21 cellular contexts compared by ENCODE assay signal in genomic region chr2:6929196-6929874, GRCh38. TPM values are rescaled to one million over a fixed set of nuclear protein-coding genes. Genes with fewer than 3 reads are reported as not detected.
DNase-seq lines count a peak whose midpoint lies in the region; ATAC-seq and TF ChIP-seq lines count a peak whose summit lies in the region.
"Had no signal": no experiment of that assay in that cellular context is flagged by ENCODE, and none has a peak within 500 bp of the region (broad histone marks: within the 10 kb centered on the region; RNA-seq: fewer than 3 reads in every experiment).

No MANE protein-coding gene starts in this region.

- peaks cover 24 to 66% (median 49%) of the 10 kb centered on the region in 10 experiments for H3K4me1 ChIP-seq in BLaER1 treated with 17β-estradiol and CSF1 and Interleukin-3, amounts not matched to agents 10 nM and 100 nM
- no peaks in the 10 kb centered on the region for H3K4me1 ChIP-seq in GM23248 (ENCODE audit: insufficient read depth)
- H3K4me1 ChIP-seq in fibroblast of lung (ENCODE audit: control insufficient read depth, extremely low read depth, insufficient read depth, low read length): no peaks in the 10 kb centered on the region
- no peaks in the 10 kb centered on the region for H3K4me1 ChIP-seq in colonic mucosa
- H3K4me1 ChIP-seq: SJSA1 had no signal

- H3K9me3 ChIP-seq in BLaER1 treated with 17β-estradiol and CSF1 and Interleukin-3, amounts not matched to agents 10 nM and 100 nM (replicated peaks in 1 of 11): peaks cover 7 to 19% (median 14%) of the 10 kb centered on the region in 11 experiments; a peak in 20 of 22 replicates
- H3K9me3 ChIP-seq in GM23248 (ENCODE audit: low read depth) (no peaks in the 10 kb centered on the region), fibroblast of lung (ENCODE audit: control insufficient read depth, insufficient read depth, low read depth, low read length) (no peaks in the 10 kb centered on the region), colonic mucosa (no peaks in the 10 kb centered on the region), T-helper 17 cell (ENCODE audit: control insufficient read depth, low read length, poor library complexity, severe bottlenecking) (no peaks in the 10 kb centered on the region)
- H3K9me3 ChIP-seq: adrenal gland, lower lobe of right lung, SJSA1 had no signal

- no peak overlapping the region for H3K27ac ChIP-seq in BLaER1 treated with 17β-estradiol and CSF1 and Interleukin-3, amounts not matched to agents 10 nM and 100 nM
- H3K27ac ChIP-seq in GM23248 (no peak overlapping the region), fibroblast of lung (ENCODE audit: insufficient read depth, low read length) (no peak overlapping the region), colonic mucosa (no peak overlapping the region)
- H3K27ac ChIP-seq: cardiac muscle cell, lower lobe of right lung, SJSA1 had no signal

- POLR2A ChIA-PET in activated CD8-positive, alpha-beta T cell treated with anti-CD3 and anti-CD28 coated beads for 36 hours (lab: Charles Lee): interaction anchor here (2.5 to 2.8 kb wide), 2 partner anchors 9 to 13 kb away, joined by 9 to 14 read pairs; no protein-coding TSS in a partner anchor

- TF ChIP-seq CTCF in activated CD8-positive, alpha-beta T cell treated with anti-CD3 and anti-CD28 coated beads for 36 hours (IDR thresholded peaks at IDR 0.05): no peak
- no peak for TF ChIP-seq CTCF in fibroblast of lung (conservative IDR thresholded peaks at IDR 0.05 in 1 of 2, IDR thresholded peaks at IDR 0.05 in 1 of 2; ENCODE audit: low read depth in 1 of 2, low read length in 2 of 2)
- TF ChIP-seq CTCF in colonic mucosa (IDR thresholded peaks at IDR 0.05): no peak

- in situ Hi-C loops in GM23248 (cut with MboI): no loop called here

- no peaks in the 10 kb centered on the region for H3F3A ChIP-seq in GM23248 (ENCODE audit: insufficient read depth)

- peaks cover 49% of the 10 kb centered on the region for H3K36me3 Mint-ChIP-seq in activated CD8-positive, alpha-beta T cell treated with anti-CD3 and anti-CD28 coated beads for 36 hours (ENCODE audit: low read depth)
- no peaks in the 10 kb centered on the region for H3K36me3 Mint-ChIP-seq in T-helper 17 cell (ENCODE audit: low read depth)
- peaks cover 34% of the 10 kb centered on the region for H3K36me3 Mint-ChIP-seq in activated T-helper 1 cell treated with anti-CD3 and anti-CD28 coated beads, Interleukin-12 subunit alpha, Interleukin-12 subunit beta, Interleukin-2, Interleukin-4 antibody, amounts not matched to agents 30 ng/mL and 10 ng/mL and 1 ng/mL, durations not matched to agents 14 hours and 24 hours and 36 hours (ENCODE audit: low read depth)

- intact Hi-C loops in activated CD8-positive, alpha-beta T cell treated with anti-CD3 and anti-CD28 coated beads for 36 hours (cut with micrococcal nuclease): no loop called here
- intact Hi-C loops in colonic mucosa (cut with DNase I): no loop called here
- intact Hi-C loops in activated T-helper 1 cell treated with anti-CD3 and anti-CD28 coated beads, Interleukin-12 subunit alpha, Interleukin-12 subunit beta, Interleukin-2, Interleukin-4 antibody, amounts not matched to agents 30 ng/mL and 10 ng/mL and 1 ng/mL, durations not matched to agents 14 hours and 24 hours and 36 hours (cut with micrococcal nuclease): no loop called here

- H3K27me3 ChIP-seq in BLaER1 treated with 17β-estradiol and CSF1 and Interleukin-3, amounts not matched to agents 10 nM and 100 nM: no peaks in the 10 kb centered on the region; a peak in 1 of 22 replicates
- no peaks in the 10 kb centered on the region for H3K27me3 ChIP-seq in GM23248 (replicated peaks; ENCODE audit: insufficient read depth)
- no peaks in the 10 kb centered on the region for H3K27me3 ChIP-seq in fibroblast of lung (ENCODE audit: control insufficient read depth, insufficient read depth, low read length)
- no peaks in the 10 kb centered on the region for H3K27me3 ChIP-seq in colonic mucosa
- H3K27me3 ChIP-seq: adrenal gland, cardiac muscle cell, SJSA1 had no signal

- no peaks in the 10 kb centered on the region for H3K27me3 Mint-ChIP-seq in activated CD8-positive, alpha-beta T cell treated with anti-CD3 and anti-CD28 coated beads for 36 hours
- H3K27me3 Mint-ChIP-seq in T-helper 17 cell: no peaks in the 10 kb centered on the region
- peaks cover 3% of the 10 kb centered on the region for H3K27me3 Mint-ChIP-seq in activated T-helper 1 cell treated with anti-CD3 and anti-CD28 coated beads, Interleukin-12 subunit alpha, Interleukin-12 subunit beta, Interleukin-2, Interleukin-4 antibody, amounts not matched to agents 30 ng/mL and 10 ng/mL and 1 ng/mL, durations not matched to agents 14 hours and 24 hours and 36 hours (ENCODE audit: insufficient read depth)
- H3K27me3 Mint-ChIP-seq: CD8-positive, alpha-beta memory T cell had no signal

- H3K79me2 ChIP-seq in GM23248 (ENCODE audit: insufficient read depth): no peaks in the 10 kb centered on the region
- H3K79me2 ChIP-seq in fibroblast of lung (ENCODE audit: control insufficient read depth, insufficient read depth, low read length): no peaks in the 10 kb centered on the region

- peak; percentile 17 for DNase-seq in GM23248
- DNase-seq in activated CD8-positive, alpha-beta T cell treated with anti-CD3 and anti-CD28 coated beads for 36 hours: no peak
- DNase-seq in fibroblast of lung (ENCODE audit: low read depth in 2 of 2): peak; percentile 0 to 25
- DNase-seq in colonic mucosa: no peak
- no peak for DNase-seq in T-helper 17 cell
- no peak for DNase-seq in occipital lobe (lab: John Stamatoyannopoulos, UW)
- DNase-seq in activated T-helper 1 cell treated with anti-CD3 and anti-CD28 coated beads, Interleukin-12 subunit alpha, Interleukin-12 subunit beta, Interleukin-2, Interleukin-4 antibody, amounts not matched to agents 30 ng/mL and 10 ng/mL and 1 ng/mL, durations not matched to agents 14 hours and 24 hours and 36 hours (ENCODE audit: low spot score): no peak
- DNase-seq: activated T-cell treated with anti-CD3 and anti-CD28 coated beads, Interleukin-2, amount 50 U/mL, for 1 hour; CD8-positive, alpha-beta memory T cell; DMS79; glutamatergic neuron; lower lobe of right lung; NCI-H1092 treated with DMSO at 0.1 percent for 48 hours; NCI-H774; stimulated activated CD4-positive, alpha-beta T cell treated with anti-CD3 and anti-CD28 coated beads, Interleukin-4, amount 100 ng/mL, for 1 hour; T1000 had no signal

- peaks cover 52% of the 10 kb centered on the region for H3K4me1 Mint-ChIP-seq in activated CD8-positive, alpha-beta T cell treated with anti-CD3 and anti-CD28 coated beads for 36 hours (ENCODE audit: low read depth)
- H3K4me1 Mint-ChIP-seq in T-helper 17 cell: peaks cover 40% of the 10 kb centered on the region
- peaks cover 29% of the 10 kb centered on the region for H3K4me1 Mint-ChIP-seq in activated T-helper 1 cell treated with anti-CD3 and anti-CD28 coated beads, Interleukin-12 subunit alpha, Interleukin-12 subunit beta, Interleukin-2, Interleukin-4 antibody, amounts not matched to agents 30 ng/mL and 10 ng/mL and 1 ng/mL, durations not matched to agents 14 hours and 24 hours and 36 hours (ENCODE audit: low read depth)

- H3K9ac ChIP-seq in BLaER1 treated with 17β-estradiol and CSF1 and Interleukin-3, amounts not matched to agents 10 nM and 100 nM: no peak overlapping the region
- no peak overlapping the region for H3K9ac ChIP-seq in GM23248
- H3K9ac ChIP-seq in fibroblast of lung (ENCODE audit: insufficient read depth, low read length): no peak overlapping the region
- H3K9ac ChIP-seq in colonic mucosa (ENCODE audit: low read depth in 2 of 2, low read length in 2 of 2): no peak overlapping the region

- H3K4me3 ChIP-seq in BLaER1 treated with 17β-estradiol and CSF1 and Interleukin-3, amounts not matched to agents 10 nM and 100 nM: no peak overlapping the region
- H3K4me3 ChIP-seq in GM23248 (no peak overlapping the region), fibroblast of lung (replicated peaks in 1 of 4; ENCODE audit: control extremely low read depth in 1 of 4, insufficient read depth in 1 of 4, low read depth in 3 of 4, low read length in 4 of 4) (no peak overlapping the region), colonic mucosa (no peak overlapping the region)
- H3K4me3 ChIP-seq: adrenal gland, cardiac muscle cell, lower lobe of right lung, SJSA1 had no signal

- no peak overlapping the region for H3K27ac Mint-ChIP-seq in activated CD8-positive, alpha-beta T cell treated with anti-CD3 and anti-CD28 coated beads for 36 hours
- no peak overlapping the region for H3K27ac Mint-ChIP-seq in T-helper 17 cell
- H3K27ac Mint-ChIP-seq in activated T-helper 1 cell treated with anti-CD3 and anti-CD28 coated beads, Interleukin-12 subunit alpha, Interleukin-12 subunit beta, Interleukin-2, Interleukin-4 antibody, amounts not matched to agents 30 ng/mL and 10 ng/mL and 1 ng/mL, durations not matched to agents 14 hours and 24 hours and 36 hours: no peak overlapping the region

- H3K4me3 Mint-ChIP-seq in activated CD8-positive, alpha-beta T cell treated with anti-CD3 and anti-CD28 coated beads for 36 hours: no peak overlapping the region
- H3K4me3 Mint-ChIP-seq in T-helper 17 cell: no peak overlapping the region
- no peak overlapping the region for H3K4me3 Mint-ChIP-seq in activated T-helper 1 cell treated with anti-CD3 and anti-CD28 coated beads, Interleukin-12 subunit alpha, Interleukin-12 subunit beta, Interleukin-2, Interleukin-4 antibody, amounts not matched to agents 30 ng/mL and 10 ng/mL and 1 ng/mL, durations not matched to agents 14 hours and 24 hours and 36 hours

- H3K9me2 ChIP-seq in GM23248 (ENCODE audit: insufficient read depth): no peaks in the 10 kb centered on the region

- peak overlapping the region; percentile 2 to 68 (median 35); a peak in 18 of 22 replicates for H3K4me2 ChIP-seq in BLaER1 treated with 17β-estradiol and CSF1 and Interleukin-3, amounts not matched to agents 10 nM and 100 nM
- no peak overlapping the region for H3K4me2 ChIP-seq in GM23248 (ENCODE audit: unreplicated experiment)
- H3K4me2 ChIP-seq in fibroblast of lung (ENCODE audit: extremely low read depth, insufficient read depth, low read length): no peak overlapping the region

- H2AFZ ChIP-seq in GM23248: no peak overlapping the region
- no peak overlapping the region for H2AFZ ChIP-seq in fibroblast of lung (ENCODE audit: low read length)

- ATAC-seq in activated CD8-positive, alpha-beta T cell treated with anti-CD3 and anti-CD28 coated beads for 36 hours: peak; percentile 27
- ATAC-seq in T-helper 17 cell: no peak
- ATAC-seq: esophagus mucosa, lower lobe of right lung had no signal

- 90 to 91% methylated on average over 6 of the region's 6 CpGs for WGBS in GM23248 (ENCODE audit: low coverage in 1 of 2, low lambda C conversion rate in 2 of 2, missing lambda C conversion rate in 2 of 2), 2 experiments

- CTCF ChIA-PET in activated CD8-positive, alpha-beta T cell treated with anti-CD3 and anti-CD28 coated beads for 36 hours (lab: Charles Lee): interaction anchor here (1.0 to 2.3 kb wide), 10 partner anchors 9 to 115 kb away, joined by 3 to 10 read pairs (median 6); no protein-coding TSS in a partner anchor

- peaks cover 0 to 14% (median 8%) of the 10 kb centered on the region in 11 experiments; a peak in 8 of 22 replicates for H3K36me3 ChIP-seq in BLaER1 treated with 17β-estradiol and CSF1 and Interleukin-3, amounts not matched to agents 10 nM and 100 nM
- H3K36me3 ChIP-seq in GM23248 (ENCODE audit: low read depth): no peaks in the 10 kb centered on the region
- no peaks in the 10 kb centered on the region for H3K36me3 ChIP-seq in fibroblast of lung (ENCODE audit: control insufficient read depth, insufficient read depth, low read length)
- no peaks in the 10 kb centered on the region for H3K36me3 ChIP-seq in colonic mucosa
- H3K36me3 ChIP-seq: adrenal gland, cardiac muscle cell, lower lobe of right lung, SJSA1 had no signal

- peaks cover 10% of the 10 kb centered on the region for H3K9me3 Mint-ChIP-seq in activated CD8-positive, alpha-beta T cell treated with anti-CD3 and anti-CD28 coated beads for 36 hours
- H3K9me3 Mint-ChIP-seq in activated T-helper 1 cell treated with anti-CD3 and anti-CD28 coated beads, Interleukin-12 subunit alpha, Interleukin-12 subunit beta, Interleukin-2, Interleukin-4 antibody, amounts not matched to agents 30 ng/mL and 10 ng/mL and 1 ng/mL, durations not matched to agents 14 hours and 24 hours and 36 hours: peaks cover 28% of the 10 kb centered on the region

- no peaks in the 10 kb centered on the region; a peak in 1 of 22 replicates for H4K20me1 ChIP-seq in BLaER1 treated with 17β-estradiol and CSF1 and Interleukin-3, amounts not matched to agents 10 nM and 100 nM
- H4K20me1 ChIP-seq in GM23248 (ENCODE audit: insufficient read depth) (no peaks in the 10 kb centered on the region), fibroblast of lung (ENCODE audit: control insufficient read depth, extremely low read depth, insufficient read depth, low read length) (no peaks in the 10 kb centered on the region)

RNA-seq across cellular contexts. Expression of gene RNF144A, which starts 12.1 kb away (rescaled TPM):
- total RNA-seq in GM23248 (2014; rRNA removed; shearing (Covaris generic)): 3.5 and 5.7 TPM in 2 replicates
- polyA plus RNA-seq in GM23248 (2016; fragmentation: Nextera tagmentation; extraction: Ambion mirVana): 0.60 and 0.67 TPM in 2 replicates
- 10 to 100 TPM; 32.6 to 36.5 TPM for total RNA-seq in activated CD8-positive, alpha-beta T cell treated with anti-CD3 and anti-CD28 coated beads for 36 hours
- 0.17 and 0.26 TPM in 2 replicates for total RNA-seq in fibroblast of lung
- polyA plus RNA-seq in fibroblast of lung: 0.24 and 0.40 TPM in 2 replicates
- polyA plus RNA-seq in fibroblast of lung (2012): 0.15 and 0.31 TPM in 2 replicates
- polyA minus RNA-seq in fibroblast of lung (ENCODE audit: low replicate concordance): 0.16 and 0.37 TPM in 2 replicates
- 10 to 100 TPM; 13.9 to 22.6 TPM for total RNA-seq in colonic mucosa
- total RNA-seq in T-helper 17 cell: 10 to 100 TPM; 15.1 to 21.4 TPM
- total RNA-seq in occipital lobe: 41.5 TPM
- 14.4 and 16.6 TPM in 2 replicates for total RNA-seq in activated T-helper 1 cell treated with anti-CD3 and anti-CD28 coated beads, Interleukin-12 subunit alpha, Interleukin-12 subunit beta, Interleukin-2, Interleukin-4 antibody, amounts not matched to agents 30 ng/mL and 10 ng/mL and 1 ng/mL, durations not matched to agents 14 hours and 24 hours and 36 hours

RNA-seq across cellular contexts. Expression of gene RSAD2, which starts 51.8 kb away (rescaled TPM):
- total RNA-seq in GM23248 (2014; rRNA removed; shearing (Covaris generic)): not detected in 2 replicates
- not detected in 2 replicates for polyA plus RNA-seq in GM23248 (2016; fragmentation: Nextera tagmentation; extraction: Ambion mirVana)
- total RNA-seq in activated CD8-positive, alpha-beta T cell treated with anti-CD3 and anti-CD28 coated beads for 36 hours: 1 to 10 TPM; 2.8 to 3.7 TPM
- total RNA-seq in fibroblast of lung: 0.77 and 1.7 TPM in 2 replicates
- 0.14 and 0.17 TPM in 2 replicates for polyA plus RNA-seq in fibroblast of lung
- polyA plus RNA-seq in fibroblast of lung (2012): 0.03 and 0.13 TPM in 2 replicates
- polyA minus RNA-seq in fibroblast of lung (ENCODE audit: low replicate concordance): not detected in 2 replicates
- 1 to 10 TPM in 1 of 2 donors, under 1 TPM in 1; 0.72 to 4.7 TPM for total RNA-seq in colonic mucosa
- 1 to 10 TPM; 4.1 to 4.7 TPM for total RNA-seq in T-helper 17 cell
- 6.9 TPM for total RNA-seq in occipital lobe
- 2.2 and 2.4 TPM in 2 replicates for total RNA-seq in activated T-helper 1 cell treated with anti-CD3 and anti-CD28 coated beads, Interleukin-12 subunit alpha, Interleukin-12 subunit beta, Interleukin-2, Interleukin-4 antibody, amounts not matched to agents 30 ng/mL and 10 ng/mL and 1 ng/mL, durations not matched to agents 14 hours and 24 hours and 36 hours
- total RNA-seq: SJSA1 had no signal

Comparison
In these comparisons a context has a peak if more than half of its experiments do, and no peak if none do; other contexts are left out.
1. H3K4me2 ChIP-seq: peak in BLaER1 treated with 17β-estradiol and CSF1 and Interleukin-3, amounts not matched to agents 10 nM and 100 nM (11 of 11); none in GM23248 (single experiment) and fibroblast of lung (single experiment).
2. DNase-seq: peak in GM23248 (single experiment) and fibroblast of lung (2 of 2); none in activated CD8-positive, alpha-beta T cell treated with anti-CD3 and anti-CD28 coated beads for 36 hours (single experiment), colonic mucosa (single experiment), T-helper 17 cell (0 of 3), occipital lobe (single experiment) and activated T-helper 1 cell treated with anti-CD3 and anti-CD28 coated beads, Interleukin-12 subunit alpha, Interleukin-12 subunit beta, Interleukin-2, Interleukin-4 antibody, amounts not matched to agents 30 ng/mL and 10 ng/mL and 1 ng/mL, durations not matched to agents 14 hours and 24 hours and 36 hours (single experiment).